In genomic region chr15:78810377-78811123, GRCh38 we compare ENCODE assay signal across 8 cellular contexts.
A peak's percentile ranks its signal among the peaks of the same experiment; 100 is the strongest.
DNase-seq lines count a peak whose midpoint lies in the region; ATAC-seq and FAIRE-seq lines count a peak whose summit lies in the region.

No MANE protein-coding gene starts in this region.

- H3K36me3 ChIP-seq in NT2/D1 (ENCODE audit: insufficient read depth, insufficient read length, low read length): no peaks in the 10 kb centered on the region
- no peaks in the 10 kb centered on the region for H3K36me3 ChIP-seq in stomach smooth muscle (ENCODE audit: control insufficient read depth in 2 of 2, insufficient read depth in 2 of 2, low read length in 2 of 2)

- peak overlapping the region; percentile 62 for H3K27ac ChIP-seq in stomach smooth muscle (ENCODE audit: low read length)

- peak overlapping the region; percentile 90 for H3K9ac ChIP-seq in NT2/D1 (ENCODE audit: insufficient read length, low read depth)
- peak overlapping the region; percentile 29 to 33 for H3K9ac ChIP-seq in stomach smooth muscle (ENCODE audit: low read length in 2 of 2)

- DNase-seq in AG20443 (ENCODE audit: low spot score) (peak; percentile 81), GM19239 (ENCODE audit: insufficient read length, low spot score) (peak; percentile 31), NT2/D1 (ENCODE audit: low read depth, low spot score) (no peak), cerebellar cortex (ENCODE audit: low spot score) (peak; percentile 10), kidney tubule cell (ENCODE audit: low spot score) (peak; percentile 22)

- ATAC-seq in HG03139 (IDR thresholded peaks at IDR 0.05; ENCODE audit: unreplicated experiment) (no peak), HG02973 (IDR thresholded peaks at IDR 0.05; ENCODE audit: unreplicated experiment) (no peak)

- H3K4me1 ChIP-seq in NT2/D1 (ENCODE audit: insufficient read depth, insufficient read length) (peaks cover 10% of the 10 kb centered on the region), stomach smooth muscle (ENCODE audit: control insufficient read depth, insufficient read depth, low read length) (peaks cover 19% of the 10 kb centered on the region)

- H3K27me3 ChIP-seq in NT2/D1 (ENCODE audit: insufficient read depth, insufficient read length): peaks cover 27% of the 10 kb centered on the region
- no peaks in the 10 kb centered on the region for H3K27me3 ChIP-seq in stomach smooth muscle (ENCODE audit: control insufficient read depth in 1 of 2, insufficient read depth in 2 of 2, low read length in 2 of 2)

- H3K4me3 ChIP-seq in NT2/D1 (ENCODE audit: insufficient read length, low read depth): peak overlapping the region; percentile 75
- H3K4me3 ChIP-seq in stomach smooth muscle (ENCODE audit: low read length in 2 of 2): peak overlapping the region; percentile 65 to 80

- H3K9me3 ChIP-seq in NT2/D1 (ENCODE audit: insufficient read depth, low read length) (peaks cover 7% of the 10 kb centered on the region; the same call in 1 of the 2 replicates), stomach smooth muscle (ENCODE audit: control insufficient read depth in 2 of 2, low read length in 2 of 2) (peaks cover 0 to 4% of the 10 kb centered on the region in 2 donors)

- FAIRE-seq in GM19239 (lab: Jason Lieb, UNC): no peak
